In the genomic region with DNA sequence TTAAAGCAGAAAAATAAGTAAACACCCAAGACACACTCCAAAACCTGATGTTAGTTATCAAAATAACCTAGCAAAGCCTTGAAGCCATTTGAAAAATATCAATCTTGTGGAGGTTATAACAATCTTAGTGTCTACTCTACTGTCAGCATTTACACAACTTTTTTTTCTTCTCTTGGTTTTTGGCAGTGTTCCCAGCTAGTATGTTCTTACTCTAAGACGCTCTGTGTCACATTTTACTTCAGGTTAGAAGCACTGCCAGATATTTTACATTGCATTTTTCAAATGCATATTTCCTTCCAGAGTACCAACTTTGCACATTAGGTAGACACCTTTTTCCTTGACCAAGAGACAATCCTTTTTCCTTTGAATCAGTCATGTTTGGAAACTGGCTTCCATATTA, we compare ENCODE assay signal across 23 cellular contexts.
DNase-seq lines count a peak whose midpoint lies in the region; ATAC-seq, FAIRE-seq and TF ChIP-seq lines count a peak whose summit lies in the region.
"Had no signal": no experiment of that assay in that cellular context is flagged by ENCODE, and none has a peak within 500 bp of the region (broad histone marks: within the 10 kb centered on the region; RNA-seq: fewer than 3 reads in every experiment).

No MANE protein-coding gene starts in this region.

- peak; percentile 29 for FAIRE-seq in endometrium (lab: Jason Lieb, UNC)
- FAIRE-seq: D721Med, HTR-8/SVneo had no signal

- intact Hi-C loops in left ventricle myocardium superior (cut with micrococcal nuclease), result no loop called here
- intact Hi-C loops in Right ventricle myocardium inferior (cut with DNase I), result no loop called here
- intact Hi-C loops in lower leg skin (cut with DNase I; ENCODE audit: low total_unique reads), result no loop called here

- DNase-seq in left ventricle myocardium superior, result no peak
- no peak for DNase-seq in Right ventricle myocardium inferior (ENCODE audit: missing footprints)
- DNase-seq in myocyte (ENCODE audit: low read depth), result peak; percentile 40
- no peak for DNase-seq in lower leg skin (ENCODE audit: low spot score in 2 of 2)
- DNase-seq in activated CD8-positive, alpha-beta memory T cell treated with anti-CD3 and anti-CD28 coated beads, Interleukin-2, amount 50 U/mL, for 48 hours, result no peak
- DNase-seq in SIG-M5 treated with dmso at 0.1 percent for 504 hours (lab: John Stamatoyannopoulos, UW; ENCODE audit: unreplicated experiment), result no peak
- DNase-seq: activated CD4-positive, alpha-beta T cell treated with anti-CD3 and anti-CD28 coated beads for 48 hours; activated naive CD8-positive, alpha-beta T cell treated with anti-CD3 and anti-CD28 coated beads, Interleukin-2, amount 10 ng/mL, durations not matched to agents 7 days and 5 days; dorsolateral prefrontal cortex; erythroblast; left colon; NCI-H1417 treated with DMSO at 0.1 percent for 48 hours; right lobe of liver; SHP77; T-helper 1 cell; testis had no signal

- no peak overlapping the region for H3K4me3 ChIP-seq in lower leg skin (ENCODE audit: low read depth, poor library complexity, severe bottlenecking)
- H3K4me3 ChIP-seq: dorsolateral prefrontal cortex, HAP-1, right lobe of liver, testis, vagina had no signal

- WGBS in lower leg skin, 2 donors, result 18% methylated on average over 1 of the region's 1 CpG

- TF ChIP-seq POLR2A in lower leg skin (IDR thresholded peaks at IDR 0.05), result no peak

- TF ChIP-seq CTCF in lower leg skin (IDR thresholded peaks at IDR 0.05), result no peak

- ATAC-seq in left ventricle myocardium superior (peak; percentile 50), Right ventricle myocardium inferior (no peak), HG03432 (IDR thresholded peaks at IDR 0.05; ENCODE audit: unreplicated experiment) (no peak)
- ATAC-seq: activated T-helper 17 cell treated with anti-CD3 and anti-CD28 coated beads, Interleukin-2, amount 50 U/mL, for 72 hours; left colon; right lobe of liver had no signal
